ENCODE assay signal across 11 cellular contexts in genomic region chr20:6599876-6600275, GRCh38.
"Had no signal": no experiment of that assay in that cellular context is flagged by ENCODE, and none has a peak within 500 bp of the region (broad histone marks: within the 10 kb centered on the region; RNA-seq: fewer than 3 reads in every experiment).

No MANE protein-coding gene starts in this region.

- H3K4me3 Mint-ChIP-seq: activated CD4-positive, alpha-beta T cell treated with anti-CD3 and anti-CD28 coated beads, Interleukin-2, amount 10 ng/mL, durations not matched to agents 7 days and 5 days; activated naive CD8-positive, alpha-beta T cell treated with anti-CD3 and anti-CD28 coated beads for 36 hours; neural crest cell; stimulated activated naive CD8-positive, alpha-beta T cell treated with anti-CD3 and anti-CD28 coated beads, Interleukin-15, amount 100 ng/mL, for 72 hours had no signal

- DNase-seq: activated CD4-positive, alpha-beta T cell treated with anti-CD3 and anti-CD28 coated beads, Interleukin-2, amount 10 ng/mL, durations not matched to agents 7 days and 5 days; activated gamma-delta T cell treated with Interleukin-2 at 50 U/mL for 16 hours; activated naive CD8-positive, alpha-beta T cell treated with anti-CD3 and anti-CD28 coated beads for 36 hours; midbrain; spleen; stimulated activated naive CD8-positive, alpha-beta T cell treated with anti-CD3 and anti-CD28 coated beads, Interleukin-15, amount 100 ng/mL, for 72 hours; SW 1271; upper lobe of left lung had no signal

- H3K27ac Mint-ChIP-seq: activated CD4-positive, alpha-beta T cell treated with anti-CD3 and anti-CD28 coated beads, Interleukin-2, amount 10 ng/mL, durations not matched to agents 7 days and 5 days; activated naive CD8-positive, alpha-beta T cell treated with anti-CD3 and anti-CD28 coated beads for 36 hours; stimulated activated naive CD8-positive, alpha-beta T cell treated with anti-CD3 and anti-CD28 coated beads, Interleukin-15, amount 100 ng/mL, for 72 hours had no signal

- H3K27ac ChIP-seq: spleen, upper lobe of left lung had no signal

- H3K4me3 ChIP-seq: spleen, upper lobe of left lung had no signal

- H3K4me1 ChIP-seq: upper lobe of left lung had no signal

- ATAC-seq: esophagus mucosa; sciatic nerve; stimulated activated naive CD8-positive, alpha-beta T cell treated with anti-CD3 and anti-CD28 coated beads, Interleukin-15, amount 100 ng/mL, for 72 hours had no signal

- H3K36me3 ChIP-seq: spleen, upper lobe of left lung had no signal

- H3K36me3 Mint-ChIP-seq: activated naive CD8-positive, alpha-beta T cell treated with anti-CD3 and anti-CD28 coated beads for 36 hours had no signal

- H3K9me3 ChIP-seq: spleen, upper lobe of left lung had no signal

- H3K27me3 ChIP-seq: upper lobe of left lung had no signal

- H3K27me3 Mint-ChIP-seq: activated CD4-positive, alpha-beta T cell treated with anti-CD3 and anti-CD28 coated beads, Interleukin-2, amount 10 ng/mL, durations not matched to agents 7 days and 5 days; activated naive CD8-positive, alpha-beta T cell treated with anti-CD3 and anti-CD28 coated beads for 36 hours; stimulated activated naive CD8-positive, alpha-beta T cell treated with anti-CD3 and anti-CD28 coated beads, Interleukin-15, amount 100 ng/mL, for 72 hours had no signal

- H3K9me3 Mint-ChIP-seq: activated CD4-positive, alpha-beta T cell treated with anti-CD3 and anti-CD28 coated beads, Interleukin-2, amount 10 ng/mL, durations not matched to agents 7 days and 5 days; activated naive CD8-positive, alpha-beta T cell treated with anti-CD3 and anti-CD28 coated beads for 36 hours; neural crest cell had no signal

- H3K4me1 Mint-ChIP-seq: activated CD4-positive, alpha-beta T cell treated with anti-CD3 and anti-CD28 coated beads, Interleukin-2, amount 10 ng/mL, durations not matched to agents 7 days and 5 days; activated naive CD8-positive, alpha-beta T cell treated with anti-CD3 and anti-CD28 coated beads for 36 hours; stimulated activated naive CD8-positive, alpha-beta T cell treated with anti-CD3 and anti-CD28 coated beads, Interleukin-15, amount 100 ng/mL, for 72 hours had no signal
